Comparison of ENCODE assay signal across 17 cellular contexts in the genomic region with DNA sequence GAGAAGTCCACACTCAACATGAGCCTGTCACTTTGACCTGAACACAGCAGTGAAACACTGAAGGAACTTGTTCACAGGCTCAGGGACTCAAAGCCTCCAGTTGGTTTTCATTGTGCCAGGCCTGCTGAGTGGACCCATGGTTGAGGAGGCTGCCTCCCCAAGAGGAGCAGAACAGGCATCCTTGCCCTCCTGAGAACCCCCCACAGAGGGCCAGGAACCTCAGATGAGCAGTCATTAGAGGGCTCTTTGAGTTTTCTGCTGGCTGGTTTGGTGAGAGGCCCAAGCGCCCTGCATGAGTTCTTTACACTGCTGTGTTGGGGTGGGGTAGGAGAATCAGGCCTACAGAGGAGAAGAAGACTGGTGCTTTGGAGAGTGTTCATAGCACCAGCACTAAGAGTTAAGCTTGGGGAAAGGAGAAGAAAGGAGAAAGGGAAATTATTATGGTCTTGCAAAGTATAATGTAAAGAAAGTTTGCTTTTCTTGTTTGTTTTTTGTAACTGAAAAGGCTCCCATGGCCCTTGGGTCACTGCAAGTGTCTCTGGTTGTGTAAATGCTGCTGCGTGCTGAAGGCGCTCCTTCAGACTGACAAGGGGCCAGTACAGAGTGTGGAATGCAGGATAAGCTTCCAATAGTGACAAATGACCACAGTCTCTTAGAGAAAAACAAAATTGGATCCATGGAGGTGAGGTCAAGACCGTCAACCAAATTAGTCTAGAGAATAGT.
DNase-seq lines count a peak whose midpoint lies in the region; ATAC-seq, FAIRE-seq and TF ChIP-seq lines count a peak whose summit lies in the region.
"Had no signal": no experiment of that assay in that cellular context is flagged by ENCODE, and none has a peak within 500 bp of the region (broad histone marks: within the 10 kb centered on the region; RNA-seq: fewer than 3 reads in every experiment).

No MANE protein-coding gene starts in this region.

- intact Hi-C loops in thyroid gland (cut with DNase I), result no loop called here

- H2BK15ac ChIP-seq in H1 (ENCODE audit: low read length), result no peak overlapping the region

- H3K4me1 Mint-ChIP-seq in activated naive CD8-positive, alpha-beta T cell treated with anti-CD3 and anti-CD28 coated beads, Interleukin-2, amount 10 ng/mL, durations not matched to agents 7 days and 5 days, result no peaks in the 10 kb centered on the region
- H3K4me1 Mint-ChIP-seq in activated naive CD8-positive, alpha-beta T cell treated with anti-CD3 and anti-CD28 coated beads for 36 hours, result no peaks in the 10 kb centered on the region
- peaks cover 7% of the 10 kb centered on the region for H3K4me1 Mint-ChIP-seq in chondrocyte (ENCODE audit: low read depth)
- H3K4me1 Mint-ChIP-seq: B cell had no signal

- no peak overlapping the region for H2BK120ac ChIP-seq in H1 (replicated peaks; ENCODE audit: low read depth, low read length)

- H3K18ac ChIP-seq in H1 (ENCODE audit: extremely low read depth, low read length), result no peak overlapping the region

- DNase-seq in activated naive CD8-positive, alpha-beta T cell treated with anti-CD3 and anti-CD28 coated beads, Interleukin-2, amount 10 ng/mL, durations not matched to agents 7 days and 5 days, result no peak
- no peak for DNase-seq in activated naive CD8-positive, alpha-beta T cell treated with anti-CD3 and anti-CD28 coated beads for 36 hours
- DNase-seq in H1 (ENCODE audit: low read depth in 1 of 2, low spot score in 2 of 2), result no peak
- peak; percentile 94 to 95 for DNase-seq in thyroid gland
- no peak for DNase-seq in chondrocyte (ENCODE audit: low spot score)
- no peak for DNase-seq in 8988T
- DNase-seq in NCI-H1694 treated with DMSO at 0.1 percent for 48 hours (lab: John Stamatoyannopoulos, UW), result no peak
- DNase-seq: Calu3; CD8-positive, alpha-beta T cell; DMS79 treated with DMSO at 0.1 percent for 48 hours; GF-D8; H7 had no signal

- no peak overlapping the region for H3K23ac ChIP-seq in H1 (ENCODE audit: insufficient read length)

- TF ChIP-seq POLR2A in H1 (IDR thresholded peaks at IDR 0.05; ENCODE audit: control extremely low read depth in 1 of 2, low read depth in 2 of 2, low read length in 2 of 2) (no peak), thyroid gland (IDR thresholded peaks at IDR 0.05) (peak in 1 of 2 donors; percentile 33)

- no peak overlapping the region for H3K4me3 ChIP-seq in H1 (ENCODE audit: extremely low read depth in 1 of 4, insufficient read depth in 2 of 4, low read depth in 3 of 4, low read length in 4 of 4)
- no peak overlapping the region for H3K4me3 ChIP-seq in thyroid gland (replicated peaks in 1 of 3)
- H3K4me3 ChIP-seq: BLaER1 treated with 17β-estradiol and CSF1 and Interleukin-3, amounts not matched to agents 10 nM and 100 nM; GM23338 had no signal

- CTCF ChIA-PET in H1 (lab: Charles Lee; ENCODE audit: partially characterized antibody), result no interaction called here

- H3K27me3 ChIP-seq in H1 (replicated peaks in 1 of 4; ENCODE audit: control insufficient read depth in 3 of 4, extremely low read depth in 1 of 4, insufficient read depth in 3 of 4, low read length in 3 of 4), result peaks cover 0 to 7% (median 5%) of the 10 kb centered on the region in 4 experiments; a peak in 4 of 7 replicates
- no peaks in the 10 kb centered on the region for H3K27me3 ChIP-seq in thyroid gland
- H3K27me3 ChIP-seq: BLaER1 treated with 17β-estradiol and CSF1 and Interleukin-3, amounts not matched to agents 10 nM and 100 nM had no signal

- no peak overlapping the region for H3K4ac ChIP-seq in H1 (replicated peaks; ENCODE audit: insufficient read length, low read depth, low read length)

- TF ChIP-seq CTCF in H1 (IDR thresholded peaks at IDR 0.05; ENCODE audit: control extremely low read depth in 1 of 3, insufficient read depth in 1 of 3, low read depth in 1 of 3, low read length in 3 of 3), result no peak
- no peak for TF ChIP-seq CTCF in thyroid gland (IDR thresholded peaks at IDR 0.05)
- TF ChIP-seq CTCF in chondrocyte (IDR thresholded peaks at IDR 0.05), result no peak

- peaks cover 12% of the 10 kb centered on the region for H3K27me3 Mint-ChIP-seq in activated naive CD8-positive, alpha-beta T cell treated with anti-CD3 and anti-CD28 coated beads, Interleukin-2, amount 10 ng/mL, durations not matched to agents 7 days and 5 days
- peaks cover 8% of the 10 kb centered on the region for H3K27me3 Mint-ChIP-seq in activated naive CD8-positive, alpha-beta T cell treated with anti-CD3 and anti-CD28 coated beads for 36 hours
- peaks cover 4% of the 10 kb centered on the region for H3K27me3 Mint-ChIP-seq in chondrocyte (ENCODE audit: low read depth)
- H3K27me3 Mint-ChIP-seq: B cell had no signal

- H3K9me3 Mint-ChIP-seq in activated naive CD8-positive, alpha-beta T cell treated with anti-CD3 and anti-CD28 coated beads, Interleukin-2, amount 10 ng/mL, durations not matched to agents 7 days and 5 days, result no peaks in the 10 kb centered on the region
- H3K9me3 Mint-ChIP-seq in activated naive CD8-positive, alpha-beta T cell treated with anti-CD3 and anti-CD28 coated beads for 36 hours, result peaks cover 6% of the 10 kb centered on the region
- peaks cover 7% of the 10 kb centered on the region for H3K9me3 Mint-ChIP-seq in chondrocyte (ENCODE audit: low read depth)
- H3K9me3 Mint-ChIP-seq: GM23338 had no signal

- no peaks in the 10 kb centered on the region for H4K20me1 ChIP-seq in H1 (replicated peaks in 1 of 2; ENCODE audit: control insufficient read depth in 1 of 2, insufficient read depth in 2 of 2, low read length in 2 of 2)
- H4K20me1 ChIP-seq: BLaER1 treated with 17β-estradiol and CSF1 and Interleukin-3, amounts not matched to agents 10 nM and 100 nM had no signal

- H2AK5ac ChIP-seq in H1 (ENCODE audit: low read depth, low read length), result no peak overlapping the region

- ATAC-seq in activated naive CD8-positive, alpha-beta T cell treated with anti-CD3 and anti-CD28 coated beads, Interleukin-2, amount 10 ng/mL, durations not matched to agents 7 days and 5 days (ENCODE audit: low read depth), result no peak
- ATAC-seq: CD8-positive, alpha-beta T cell; GM23338; HCT116 had no signal

- H3K36me3 ChIP-seq in H1 (ENCODE audit: control insufficient read depth in 2 of 4, insufficient read depth in 4 of 4, low read length in 3 of 4) (no peaks in the 10 kb centered on the region), thyroid gland (no peaks in the 10 kb centered on the region)
- H3K36me3 ChIP-seq: BLaER1 treated with 17β-estradiol and CSF1 and Interleukin-3, amounts not matched to agents 10 nM and 100 nM had no signal

- TF ChIP-seq EP300 in H1 (IDR thresholded peaks at IDR 0.05; ENCODE audit: borderline replicate concordance in 1 of 2, low read depth in 2 of 2, low read length in 2 of 2), result no peak

- no peak overlapping the region for H3K56ac ChIP-seq in H1 (replicated peaks; ENCODE audit: insufficient read length, low read depth, low read length)

- H2BK20ac ChIP-seq in H1 (ENCODE audit: low read length), result no peak overlapping the region

- H3K23me2 ChIP-seq in H1 (ENCODE audit: low read depth, low read length), result no peaks in the 10 kb centered on the region

- POLR2A ChIA-PET in activated naive CD8-positive, alpha-beta T cell treated with anti-CD3 and anti-CD28 coated beads, Interleukin-2, amount 10 ng/mL, durations not matched to agents 7 days and 5 days (lab: Charles Lee), result no interaction called here
- POLR2A ChIA-PET in H1 (lab: Charles Lee; ENCODE audit: partially characterized antibody), result no interaction called here

- no peaks in the 10 kb centered on the region for H3K36me3 Mint-ChIP-seq in activated naive CD8-positive, alpha-beta T cell treated with anti-CD3 and anti-CD28 coated beads, Interleukin-2, amount 10 ng/mL, durations not matched to agents 7 days and 5 days
- H3K36me3 Mint-ChIP-seq in activated naive CD8-positive, alpha-beta T cell treated with anti-CD3 and anti-CD28 coated beads for 36 hours, result no peaks in the 10 kb centered on the region
- no peaks in the 10 kb centered on the region for H3K36me3 Mint-ChIP-seq in chondrocyte (ENCODE audit: low read depth)
- H3K36me3 Mint-ChIP-seq: CD8-positive, alpha-beta T cell had no signal

- no peak for TF ChIP-seq RAD21 in H1 (IDR thresholded peaks at IDR 0.05 in 1 of 2, conservative IDR thresholded peaks at IDR 0.05 in 1 of 2; ENCODE audit: low read depth in 2 of 2, low read length in 2 of 2)

- no peak overlapping the region for H2BK12ac ChIP-seq in H1 (ENCODE audit: low read depth, low read length)

- H4K8ac ChIP-seq in H1 (ENCODE audit: extremely low read depth, insufficient read depth, low read length), result peak overlapping the region; percentile 51; the same call in 1 of the 2 replicates

- no peaks in the 10 kb centered on the region for H3K79me1 ChIP-seq in H1 (ENCODE audit: low read depth, low read length)

- no peak overlapping the region for H2BK5ac ChIP-seq in H1 (ENCODE audit: low read depth, low read length)

- no peak overlapping the region for H3K4me3 Mint-ChIP-seq in activated naive CD8-positive, alpha-beta T cell treated with anti-CD3 and anti-CD28 coated beads, Interleukin-2, amount 10 ng/mL, durations not matched to agents 7 days and 5 days
- no peak overlapping the region for H3K4me3 Mint-ChIP-seq in activated naive CD8-positive, alpha-beta T cell treated with anti-CD3 and anti-CD28 coated beads for 36 hours
- H3K4me3 Mint-ChIP-seq in chondrocyte (ENCODE audit: unreplicated experiment), result no peak overlapping the region
- H3K4me3 Mint-ChIP-seq: B cell; CD8-positive, alpha-beta T cell; GM23338 had no signal

- H3K4me2 ChIP-seq in H1 (ENCODE audit: insufficient read depth in 1 of 2, low read depth in 2 of 2, low read length in 2 of 2), result no peak overlapping the region
- H3K4me2 ChIP-seq: BLaER1 treated with 17β-estradiol and CSF1 and Interleukin-3, amounts not matched to agents 10 nM and 100 nM; GM23338 had no signal

- no peak overlapping the region for H3K27ac ChIP-seq in H1 (ENCODE audit: low read depth, low read length)
- peak overlapping the region; percentile 90 to 94 (median 93) for H3K27ac ChIP-seq in thyroid gland
- H3K27ac ChIP-seq: BLaER1 treated with 17β-estradiol and CSF1 and Interleukin-3, amounts not matched to agents 10 nM and 100 nM; HL-60 had no signal

- no peak overlapping the region for H4K91ac ChIP-seq in H1 (replicated peaks; ENCODE audit: insufficient read length, low read length)

- peak overlapping the region; percentile 18 for H3K27ac Mint-ChIP-seq in activated naive CD8-positive, alpha-beta T cell treated with anti-CD3 and anti-CD28 coated beads, Interleukin-2, amount 10 ng/mL, durations not matched to agents 7 days and 5 days
- H3K27ac Mint-ChIP-seq in activated naive CD8-positive, alpha-beta T cell treated with anti-CD3 and anti-CD28 coated beads for 36 hours, result no peak overlapping the region
- H3K27ac Mint-ChIP-seq in chondrocyte (ENCODE audit: unreplicated experiment), result no peak overlapping the region
- H3K27ac Mint-ChIP-seq: B cell; CD8-positive, alpha-beta T cell; GM23338 had no signal

- no peaks in the 10 kb centered on the region for H3K79me2 ChIP-seq in H1 (ENCODE audit: control insufficient read depth in 1 of 2, insufficient read depth in 2 of 2, low read length in 2 of 2)

- 96% methylated on average over 4 of the region's 4 CpGs; no CpG with 5 or more reads in 1 of the 2 experiments for WGBS in H1 (ENCODE audit: extremely low coverage in 1 of 2, insufficient coverage in 1 of 2, insufficient read length in 1 of 2, insufficient replicate concordance in 2 of 2, low coverage in 1 of 2, low lambda C conversion rate in 2 of 2, missing lambda C conversion rate in 1 of 2), 2 experiments
- WGBS in thyroid gland, 2 donors, result 31 to 40% methylated on average over 4 of the region's 4 CpGs

- no peak overlapping the region for H3K14ac ChIP-seq in H1 (ENCODE audit: insufficient read length)

- no peak for FAIRE-seq in H1 (lab: Jason Lieb, UNC)

- H3K9ac ChIP-seq in H1 (replicated peaks in 1 of 4; ENCODE audit: extremely low read depth in 1 of 4, low read depth in 3 of 4, low read length in 3 of 4), result no peak overlapping the region
- H3K9ac ChIP-seq: BLaER1 treated with 17β-estradiol and CSF1 and Interleukin-3, amounts not matched to agents 10 nM and 100 nM had no signal

- no peak overlapping the region for H4K5ac ChIP-seq in H1 (ENCODE audit: insufficient read length, low read depth, low read length)

- H2AFZ ChIP-seq in H1 (ENCODE audit: low read length), result no peak overlapping the region
- H2AFZ ChIP-seq: GM23338 had no signal

- no peaks in the 10 kb centered on the region for H3K4me1 ChIP-seq in H1 (replicated peaks in 1 of 4; ENCODE audit: control insufficient read depth in 3 of 4, insufficient read depth in 4 of 4, low read length in 3 of 4)
- peaks cover 67 to 73% of the 10 kb centered on the region in 2 donors for H3K4me1 ChIP-seq in thyroid gland
- H3K4me1 ChIP-seq: BLaER1 treated with 17β-estradiol and CSF1 and Interleukin-3, amounts not matched to agents 10 nM and 100 nM had no signal

- no peaks in the 10 kb centered on the region for H3K9me3 ChIP-seq in H1 (ENCODE audit: insufficient read depth in 2 of 2, low read depth in 1 of 2, low read length in 1 of 2)
- no peaks in the 10 kb centered on the region for H3K9me3 ChIP-seq in thyroid gland
- H3K9me3 ChIP-seq: BLaER1 treated with 17β-estradiol and CSF1 and Interleukin-3, amounts not matched to agents 10 nM and 100 nM had no signal

Comparison
In these comparisons a context has a peak if more than half of its experiments do, and no peak if none do; other contexts are left out.
1. DNase-seq: peak in thyroid gland (2 of 2); none in activated naive CD8-positive, alpha-beta T cell treated with anti-CD3 and anti-CD28 coated beads, Interleukin-2, amount 10 ng/mL, durations not matched to agents 7 days and 5 days (single experiment), activated naive CD8-positive, alpha-beta T cell treated with anti-CD3 and anti-CD28 coated beads for 36 hours (single experiment), H1 (0 of 2), chondrocyte (single experiment), 8988T (single experiment) and NCI-H1694 treated with DMSO at 0.1 percent for 48 hours (single experiment).